8 cellular contexts compared by ENCODE assay signal in genomic region chr9:72315510-72316287, GRCh38. TPM values are rescaled to one million over a fixed set of nuclear protein-coding genes. Genes with fewer than 3 reads are reported as not detected.
DNase-seq lines count a peak whose midpoint lies in the region; ATAC-seq and TF ChIP-seq lines count a peak whose summit lies in the region.

No MANE protein-coding gene starts in this region.

- no peaks in the 10 kb centered on the region for H3K36me3 ChIP-seq in osteoblast (ENCODE audit: insufficient read depth, low read length)
- no peaks in the 10 kb centered on the region for H3K36me3 ChIP-seq in naive thymus-derived CD4-positive, alpha-beta T cell (ENCODE audit: control insufficient read depth in 2 of 3, insufficient read depth in 3 of 3, low read length in 3 of 3)

- H3K9me3 Mint-ChIP-seq in naive thymus-derived CD4-positive, alpha-beta T cell, result no peaks in the 10 kb centered on the region

- no peak overlapping the region for H3K4me3 Mint-ChIP-seq in naive thymus-derived CD4-positive, alpha-beta T cell

- no peaks in the 10 kb centered on the region for H3K27me3 ChIP-seq in osteoblast (ENCODE audit: insufficient read depth, low read length)
- H3K27me3 ChIP-seq in naive thymus-derived CD4-positive, alpha-beta T cell (ENCODE audit: control insufficient read depth in 2 of 2, insufficient read depth in 2 of 2, low read length in 2 of 2), result no peaks in the 10 kb centered on the region

- CTCF ChIA-PET in naive thymus-derived CD4-positive, alpha-beta T cell (lab: Charles Lee), result interaction anchor here (1.2 kb wide), 1 partner anchor 22 kb away, joined by 8 read pairs; no protein-coding TSS in a partner anchor

- intact Hi-C loops in naive thymus-derived CD4-positive, alpha-beta T cell (cut with micrococcal nuclease), result no loop called here

- H3K9me3 ChIP-seq in osteoblast (ENCODE audit: low read depth, low read length), result no peaks in the 10 kb centered on the region
- H3K9me3 ChIP-seq in naive thymus-derived CD4-positive, alpha-beta T cell (ENCODE audit: control insufficient read depth in 2 of 3, low read length in 3 of 3), result no peaks in the 10 kb centered on the region

- DNase-seq in ELF-1 (ENCODE audit: low read depth, low spot score), result peak; percentile 59
- peak; percentile 7 to 12 for DNase-seq in NCI-H526 (lab: John Stamatoyannopoulos, UW)
- DNase-seq in osteoblast (ENCODE audit: insufficient read length, low spot score, missing footprints), result no peak
- DNase-seq in naive thymus-derived CD4-positive, alpha-beta T cell, result no peak
- no peak for DNase-seq in NCI-H345 (lab: John Stamatoyannopoulos, UW)

- peaks cover 16% of the 10 kb centered on the region for H3K4me1 ChIP-seq in osteoblast (ENCODE audit: insufficient read depth, low read length)
- H3K4me1 ChIP-seq in naive thymus-derived CD4-positive, alpha-beta T cell (ENCODE audit: control insufficient read depth in 2 of 2, insufficient read depth in 2 of 2, low read length in 2 of 2), result no peaks in the 10 kb centered on the region

- H3K4me3 ChIP-seq in osteoblast (ENCODE audit: insufficient read depth, low read length), result no peak overlapping the region
- no peak overlapping the region for H3K4me3 ChIP-seq in naive thymus-derived CD4-positive, alpha-beta T cell (ENCODE audit: low read length)

- no peak overlapping the region for H3K27ac ChIP-seq in osteoblast (ENCODE audit: low read depth, low read length)
- no peak overlapping the region for H3K27ac ChIP-seq in naive thymus-derived CD4-positive, alpha-beta T cell (ENCODE audit: low read depth, low read length)

- ATAC-seq in esophagus mucosa (peak; percentile 84), HG02852 (IDR thresholded peaks at IDR 0.05; ENCODE audit: unreplicated experiment) (no peak), GM19395 (IDR thresholded peaks at IDR 0.05; ENCODE audit: unreplicated experiment) (no peak)
- ATAC-seq in naive thymus-derived CD4-positive, alpha-beta T cell, result no peak

- peaks cover 0 to 4% (median 0%) of the 10 kb centered on the region in 7 donors for H3K4me1 Mint-ChIP-seq in naive thymus-derived CD4-positive, alpha-beta T cell

- no peaks in the 10 kb centered on the region for H3K79me2 ChIP-seq in osteoblast (ENCODE audit: insufficient read depth, low read length)

- TF ChIP-seq CTCF in osteoblast (IDR thresholded peaks at IDR 0.05; ENCODE audit: extremely low read depth, low read depth, low read length), result no peak

- H2AFZ ChIP-seq in osteoblast (ENCODE audit: low read length), result peak overlapping the region; percentile 2

- peaks cover 0 to 6% (median 0%) of the 10 kb centered on the region in 5 donors for H3K27me3 Mint-ChIP-seq in naive thymus-derived CD4-positive, alpha-beta T cell

- no peaks in the 10 kb centered on the region for H4K20me1 ChIP-seq in osteoblast (ENCODE audit: insufficient read depth, low read length)

- POLR2A ChIA-PET in naive thymus-derived CD4-positive, alpha-beta T cell (lab: Charles Lee), result interaction anchor here (1.0 kb wide), 1 partner anchor 12 kb away, joined by 3 read pairs; no protein-coding TSS in a partner anchor

- peak overlapping the region in 1 of 9 donors; percentile 46 for H3K27ac Mint-ChIP-seq in naive thymus-derived CD4-positive, alpha-beta T cell

- no peaks in the 10 kb centered on the region for H3K36me3 Mint-ChIP-seq in naive thymus-derived CD4-positive, alpha-beta T cell

- peak overlapping the region; percentile 73 for H3K4me2 ChIP-seq in osteoblast (ENCODE audit: insufficient read depth, low read length)

RNA-seq across cellular contexts. Expression of gene ZFAND5, which starts 49.3 kb away (rescaled TPM):
- total RNA-seq in esophagus mucosa (97.6 TPM), osteoblast (153 and 164 TPM in 2 replicates)
- 100 to 1,000 TPM in 4 of 5 experiments, 10 to 100 TPM in 1; 82.4 to 466 (median 155) TPM for total RNA-seq in naive thymus-derived CD4-positive, alpha-beta T cell
- polyA plus RNA-seq in naive thymus-derived CD4-positive, alpha-beta T cell, result 10 to 100 TPM; 57.9 to 78.3 TPM

Comparison
In these comparisons a context has a peak if more than half of its experiments do, and no peak if none do; other contexts are left out.
1. DNase-seq: peak in ELF-1 (single experiment) and NCI-H526 (2 of 2); none in osteoblast (single experiment), naive thymus-derived CD4-positive, alpha-beta T cell (0 of 9) and NCI-H345 (single experiment).